ENCODE assay signal across 11 cellular contexts in genomic region chr2:164126960-164127359, GRCh38.
DNase-seq lines count a peak whose midpoint lies in the region; ATAC-seq and TF ChIP-seq lines count a peak whose summit lies in the region.
"Had no signal": no experiment of that assay in that cellular context is flagged by ENCODE, and none has a peak within 500 bp of the region (broad histone marks: within the 10 kb centered on the region; RNA-seq: fewer than 3 reads in every experiment).

No MANE protein-coding gene starts in this region.

- no peaks in the 10 kb centered on the region for H3K9me3 ChIP-seq in ovary

- no peak overlapping the region for H3K4me3 ChIP-seq in ovary
- H3K4me3 ChIP-seq: skin epidermis had no signal

- intact Hi-C loops in sciatic nerve (cut with DNase I): no loop called here
- intact Hi-C loops in ovary (cut with DNase I): no loop called here

- DNase-seq in G401 (ENCODE audit: low spot score) (peak; percentile 4), SK-N-DZ (ENCODE audit: low spot score) (peak; percentile 13), fibroblast of peridontal ligament (ENCODE audit: extremely low read depth) (peak; percentile 58), sciatic nerve (ENCODE audit: low spot score) (no peak), ovary (no peak), NCI-H226 (no peak)
- DNase-seq: activated CD4-positive, alpha-beta T cell treated with anti-CD3 and anti-CD28 coated beads, Interleukin-2, amount 10 ng/mL, durations not matched to agents 24 days and 14 days; activated gamma-delta T cell; DMS79 had no signal

- in situ Hi-C loops in G401 (cut with HindIII; ENCODE audit: low sequenced_read_pairs): no loop called here

- no peaks in the 10 kb centered on the region for H3K36me3 ChIP-seq in ovary

- no peaks in the 10 kb centered on the region for H3K27me3 ChIP-seq in ovary

- 87 to 93% (median 93%) methylated on average over 1 of the region's 1 CpG for WGBS in ovary, 3 donors

- TF ChIP-seq POLR2A in ovary (IDR thresholded peaks at IDR 0.05): no peak

- H3K27ac ChIP-seq in ovary: no peak overlapping the region
- H3K27ac ChIP-seq: skin epidermis had no signal

- TF ChIP-seq CTCF in ovary (IDR thresholded peaks at IDR 0.05): no peak

- TF ChIP-seq EP300 in ovary (IDR thresholded peaks at IDR 0.05): no peak

- H3K4me1 ChIP-seq in ovary (ENCODE audit: insufficient read depth): no peaks in the 10 kb centered on the region

- peak; percentile 53 for ATAC-seq in sciatic nerve
- ATAC-seq in GM18873 (IDR thresholded peaks at IDR 0.05; ENCODE audit: low FRiP score, unreplicated experiment): no peak

Comparison
In these comparisons a context has a peak if more than half of its experiments do, and no peak if none do; other contexts are left out.
1. DNase-seq: peak in G401 (single experiment), SK-N-DZ (single experiment) and fibroblast of peridontal ligament (single experiment); none in sciatic nerve (single experiment), ovary (0 of 5) and NCI-H226 (single experiment).